ENCODE assay signal across 32 cellular contexts in genomic region chr2:219625179-219625578, GRCh38. TPM values are rescaled to one million over a fixed set of nuclear protein-coding genes. Genes with fewer than 3 reads are reported as not detected.
"Had no signal": no experiment of that assay in that cellular context is flagged by ENCODE, and none has a peak within 500 bp of the region (broad histone marks: within the 10 kb centered on the region; RNA-seq: fewer than 3 reads in every experiment).

No MANE protein-coding gene starts in this region.

- H3K27ac ChIP-seq: Peyer's patch, VCaP had no signal

- H3K36me3 ChIP-seq: Peyer's patch had no signal

- H3K4me3 Mint-ChIP-seq: activated B cell treated with CpG ODN at 0.5 μM for 24 hours; activated CD4-positive, alpha-beta memory T cell treated with anti-CD3 and anti-CD28 coated beads for 36 hours; activated naive CD4-positive, alpha-beta T cell treated with anti-CD3 and anti-CD28 coated beads, Interleukin-2, amount 10 ng/mL, durations not matched to agents 7 days and 5 days; activated naive CD8-positive, alpha-beta T cell; activated naive CD8-positive, alpha-beta T cell treated with anti-CD3 and anti-CD28 coated beads, Interleukin-2, amount 50 U/mL, for 24 hours; activated T-cell treated with anti-CD3 and anti-CD28 coated beads, Interleukin-2, amount 50 U/mL, for 4 hours; activated T-helper 1 cell treated with anti-CD3 and anti-CD28 coated beads, Interleukin-12 subunit alpha, Interleukin-12 subunit beta, Interleukin-2, Interleukin-4 antibody, amounts not matched to agents 30 ng/mL and 10 ng/mL and 1 ng/mL, durations not matched to agents 14 hours and 24 hours and 36 hours; IgD-negative memory B cell had no signal

- H3K36me3 Mint-ChIP-seq: activated CD4-positive, alpha-beta memory T cell treated with anti-CD3 and anti-CD28 coated beads for 36 hours; activated naive CD4-positive, alpha-beta T cell treated with anti-CD3 and anti-CD28 coated beads, Interleukin-2, amount 10 ng/mL, durations not matched to agents 7 days and 5 days; activated naive CD8-positive, alpha-beta T cell; brain; IgD-negative memory B cell had no signal

- H3K27ac Mint-ChIP-seq: activated B cell treated with CpG ODN at 0.5 μM for 24 hours; activated CD4-positive, alpha-beta memory T cell treated with anti-CD3 and anti-CD28 coated beads for 36 hours; activated naive CD4-positive, alpha-beta T cell treated with anti-CD3 and anti-CD28 coated beads, Interleukin-2, amount 10 ng/mL, durations not matched to agents 7 days and 5 days; activated naive CD8-positive, alpha-beta T cell; activated naive CD8-positive, alpha-beta T cell treated with anti-CD3 and anti-CD28 coated beads, Interleukin-2, amount 50 U/mL, for 24 hours; activated T-helper 1 cell treated with anti-CD3 and anti-CD28 coated beads, Interleukin-12 subunit alpha, Interleukin-12 subunit beta, Interleukin-2, Interleukin-4 antibody, amounts not matched to agents 30 ng/mL and 10 ng/mL and 1 ng/mL, durations not matched to agents 14 hours and 24 hours and 36 hours; IgD-negative memory B cell had no signal

- DNase-seq: activated B cell treated with CpG ODN at 0.5 μM for 24 hours; activated CD4-positive, alpha-beta memory T cell treated with anti-CD3 and anti-CD28 coated beads for 36 hours; activated CD4-positive, alpha-beta T cell treated with anti-CD3 and anti-CD28 coated beads for 4 hours; activated CD4-positive, alpha-beta T cell treated with anti-CD3 and anti-CD28 coated beads, Interleukin-2, amount 50 U/mL, for 1 hour; activated CD4-positive, CD25-positive, alpha-beta regulatory T cell treated with anti-CD3 and anti-CD28 coated beads, Interleukin-2, amount 50 U/mL, for 72 hours; activated CD8-positive, alpha-beta memory T cell treated with anti-CD3 and anti-CD28 coated beads, Interleukin-2, amount 50 U/mL, for 4 hours; activated naive CD4-positive, alpha-beta T cell treated with anti-CD3 and anti-CD28 coated beads, Interleukin-2, amount 10 ng/mL, durations not matched to agents 7 days and 5 days; activated naive CD8-positive, alpha-beta T cell treated with anti-CD3 and anti-CD28 coated beads, Interleukin-2, amount 50 U/mL, for 24 hours; activated T-cell treated with anti-CD3 and anti-CD28 coated beads for 4 hours; activated T-cell treated with anti-CD3 and anti-CD28 coated beads, Interleukin-2, amount 50 U/mL, for 4 hours; anterior cingulate cortex; Karpas-422; KBM-7; NCI-H1105; NCI-H1436; NCI-H1694; NCI-H1930; NCI-H345; NCI-H524 treated with DMSO at 0.1 percent for 48 hours; NK-92 treated with Interleukin-12 subunit alpha and Interleukin-12 subunit beta, amount 100 ng/mL, for 24 hours; PC-3; Peyer's patch; RPMI8226; SW 1271; T-helper 1 cell; T-helper 2 cell; T-helper 9 cell had no signal

- H3K27me3 ChIP-seq: Peyer's patch had no signal

- H3K4me3 ChIP-seq: Peyer's patch had no signal

- H3K9me3 ChIP-seq: Peyer's patch had no signal

- H3K9me3 Mint-ChIP-seq: activated B cell treated with CpG ODN at 0.5 μM for 24 hours; activated CD4-positive, alpha-beta memory T cell treated with anti-CD3 and anti-CD28 coated beads for 36 hours; activated naive CD4-positive, alpha-beta T cell treated with anti-CD3 and anti-CD28 coated beads, Interleukin-2, amount 10 ng/mL, durations not matched to agents 7 days and 5 days; activated naive CD8-positive, alpha-beta T cell treated with anti-CD3 and anti-CD28 coated beads, Interleukin-2, amount 50 U/mL, for 24 hours; activated T-cell treated with anti-CD3 and anti-CD28 coated beads, Interleukin-2, amount 50 U/mL, for 4 hours; activated T-helper 1 cell treated with anti-CD3 and anti-CD28 coated beads, Interleukin-12 subunit alpha, Interleukin-12 subunit beta, Interleukin-2, Interleukin-4 antibody, amounts not matched to agents 30 ng/mL and 10 ng/mL and 1 ng/mL, durations not matched to agents 14 hours and 24 hours and 36 hours; brain; IgD-negative memory B cell had no signal

RNA-seq across cellular contexts. Expression of gene SLC4A3, which starts 2.3 kb away (rescaled TPM):
- total RNA-seq: activated B cell treated with CpG ODN at 0.5 μM for 24 hours; activated CD4-positive, alpha-beta memory T cell treated with anti-CD3 and anti-CD28 coated beads for 36 hours; activated T-helper 1 cell treated with anti-CD3 and anti-CD28 coated beads, Interleukin-12 subunit alpha, Interleukin-12 subunit beta, Interleukin-2, Interleukin-4 antibody, amounts not matched to agents 30 ng/mL and 10 ng/mL and 1 ng/mL, durations not matched to agents 14 hours and 24 hours and 36 hours had no signal

RNA-seq across cellular contexts. Expression of gene INHA, which starts 53.1 kb away (rescaled TPM):
- total RNA-seq: activated B cell treated with CpG ODN at 0.5 μM for 24 hours; activated CD4-positive, alpha-beta memory T cell treated with anti-CD3 and anti-CD28 coated beads for 36 hours; activated T-cell treated with anti-CD3 and anti-CD28 coated beads, Interleukin-2, amount 50 U/mL, for 4 hours; activated T-helper 1 cell treated with anti-CD3 and anti-CD28 coated beads, Interleukin-12 subunit alpha, Interleukin-12 subunit beta, Interleukin-2, Interleukin-4 antibody, amounts not matched to agents 30 ng/mL and 10 ng/mL and 1 ng/mL, durations not matched to agents 14 hours and 24 hours and 36 hours; Peyer's patch had no signal

RNA-seq across cellular contexts. Expression of gene OBSL1, which starts 53.8 kb away (rescaled TPM):
- total RNA-seq: activated B cell treated with CpG ODN at 0.5 μM for 24 hours had no signal
